8 cellular contexts compared by ENCODE assay signal in genomic region chr13:110907951-110908898, GRCh38. TPM values are rescaled to one million over a fixed set of nuclear protein-coding genes. Genes with fewer than 3 reads are reported as not detected.
DNase-seq lines count a peak whose midpoint lies in the region; ATAC-seq and TF ChIP-seq lines count a peak whose summit lies in the region.

No MANE protein-coding gene starts in this region.

- H3K4me3 ChIP-seq in SK-N-SH (ENCODE audit: low read depth in 2 of 2, low read length in 1 of 2), result no peak overlapping the region

- no peak overlapping the region for H3K4me2 ChIP-seq in SK-N-SH

- DNase-seq in ELR (ENCODE audit: low read depth), result peak; percentile 85
- peak; percentile 73 for DNase-seq in NCI-H2029 treated with DMSO at 0.1 percent for 48 hours (lab: John Stamatoyannopoulos, UW)
- no peak for DNase-seq in effector memory CD8-positive, alpha-beta T cell
- no peak for DNase-seq in naive B cell
- DNase-seq in SK-N-SH, result no peak
- no peak for DNase-seq in Kasumi-1 (lab: John Stamatoyannopoulos, UW)
- no peak for DNase-seq in activated naive CD8-positive, alpha-beta T cell treated with anti-CD3 and anti-CD28 coated beads for 36 hours

- no peaks in the 10 kb centered on the region for H3K27me3 ChIP-seq in SK-N-SH (ENCODE audit: insufficient read depth)

- no peak for TF ChIP-seq EP300 in SK-N-SH (IDR thresholded peaks at IDR 0.05; ENCODE audit: borderline replicate concordance in 1 of 2, low read depth in 1 of 2, low read length in 1 of 2)

- H3K4me3 Mint-ChIP-seq in effector memory CD8-positive, alpha-beta T cell, result peak overlapping the region in 1 of 2 donors; percentile 18
- H3K4me3 Mint-ChIP-seq in naive B cell, result peak overlapping the region in 2 of 8 donors; percentile 66 to 68
- no peak overlapping the region for H3K4me3 Mint-ChIP-seq in activated naive CD8-positive, alpha-beta T cell treated with anti-CD3 and anti-CD28 coated beads for 36 hours

- H3K9ac ChIP-seq in SK-N-SH, result no peak overlapping the region

- TF ChIP-seq RAD21 in SK-N-SH (IDR thresholded peaks at IDR 0.05; ENCODE audit: low read length), result no peak

- TF ChIP-seq CTCF in SK-N-SH (IDR thresholded peaks at IDR 0.05), result no peak

- H3K36me3 ChIP-seq in SK-N-SH (replicated peaks in 1 of 2; ENCODE audit: control insufficient read depth in 1 of 2, insufficient read depth in 2 of 2, low read length in 1 of 2), result peaks cover 59 to 69% of the 10 kb centered on the region in 2 experiments

- no peaks in the 10 kb centered on the region for H3K9me2 ChIP-seq in SK-N-SH

- peaks cover 97% of the 10 kb centered on the region for H3K79me2 ChIP-seq in SK-N-SH (ENCODE audit: insufficient read depth)

- no peaks in the 10 kb centered on the region for H3K9me3 Mint-ChIP-seq in effector memory CD8-positive, alpha-beta T cell
- H3K9me3 Mint-ChIP-seq in naive B cell, result no peaks in the 10 kb centered on the region
- H3K9me3 Mint-ChIP-seq in activated naive CD8-positive, alpha-beta T cell treated with anti-CD3 and anti-CD28 coated beads for 36 hours, result no peaks in the 10 kb centered on the region

- no peaks in the 10 kb centered on the region for H3K9me3 ChIP-seq in SK-N-SH

- POLR2A ChIA-PET in SK-N-SH (lab: Yijun Ruan, JAX), result no interaction called here

- no peak overlapping the region for H2AFZ ChIP-seq in SK-N-SH (ENCODE audit: low read depth)

- peaks cover 50 to 70% of the 10 kb centered on the region in 2 donors for H3K4me1 Mint-ChIP-seq in effector memory CD8-positive, alpha-beta T cell (ENCODE audit: low read depth in 2 of 2)
- peaks cover 53 to 64% (median 61%) of the 10 kb centered on the region in 3 donors for H3K4me1 Mint-ChIP-seq in naive B cell
- H3K4me1 Mint-ChIP-seq in activated naive CD8-positive, alpha-beta T cell treated with anti-CD3 and anti-CD28 coated beads for 36 hours, result peaks cover 59% of the 10 kb centered on the region

- CTCF ChIA-PET in SK-N-SH (lab: Yijun Ruan, JAX), result interaction anchor here (1.0 kb wide), 1 partner anchor 452 kb away, joined by 3 read pairs; no protein-coding TSS in a partner anchor

- peaks cover 5% of the 10 kb centered on the region for H3F3A ChIP-seq in SK-N-SH (replicated peaks; ENCODE audit: insufficient read depth)

- peak overlapping the region; percentile 60 to 78 for H3K27ac Mint-ChIP-seq in effector memory CD8-positive, alpha-beta T cell
- peak overlapping the region; percentile 16 to 69 (median 51) for H3K27ac Mint-ChIP-seq in naive B cell
- no peak overlapping the region for H3K27ac Mint-ChIP-seq in activated naive CD8-positive, alpha-beta T cell treated with anti-CD3 and anti-CD28 coated beads for 36 hours

- peaks cover 88% of the 10 kb centered on the region for H4K20me1 ChIP-seq in SK-N-SH (ENCODE audit: insufficient read depth)

- H3K27ac ChIP-seq in SK-N-SH (ENCODE audit: low read depth in 2 of 2, low read length in 1 of 2), result peak overlapping the region in 1 of 2 experiments; percentile 22; a peak in 1 of 4 replicates

- 78% methylated on average over 9 of the region's 9 CpGs for whole genome bisulfite sequencing in SK-N-SH (ENCODE audit: low lambda C conversion rate)

- H3K27me3 Mint-ChIP-seq in effector memory CD8-positive, alpha-beta T cell, result no peaks in the 10 kb centered on the region
- H3K27me3 Mint-ChIP-seq in naive B cell, result no peaks in the 10 kb centered on the region
- H3K27me3 Mint-ChIP-seq in activated naive CD8-positive, alpha-beta T cell treated with anti-CD3 and anti-CD28 coated beads for 36 hours, result no peaks in the 10 kb centered on the region

- ATAC-seq in effector memory CD8-positive, alpha-beta T cell (replicated peaks), result no peak
- ATAC-seq in naive B cell (ENCODE audit: low read depth in 2 of 2) (no peak), HG02588 (IDR thresholded peaks at IDR 0.05; ENCODE audit: unreplicated experiment) (no peak)

- peaks cover 19 to 25% of the 10 kb centered on the region in 2 experiments; a peak in 3 of 4 replicates for H3K4me1 ChIP-seq in SK-N-SH (ENCODE audit: control insufficient read depth in 1 of 2, insufficient read depth in 2 of 2, low read depth in 1 of 2, low read length in 1 of 2)

- peaks cover 40% of the 10 kb centered on the region for H3K36me3 Mint-ChIP-seq in effector memory CD8-positive, alpha-beta T cell (ENCODE audit: insufficient read depth)
- H3K36me3 Mint-ChIP-seq in naive B cell, result peaks cover 0 to 13% of the 10 kb centered on the region in 2 donors
- H3K36me3 Mint-ChIP-seq in activated naive CD8-positive, alpha-beta T cell treated with anti-CD3 and anti-CD28 coated beads for 36 hours, result peaks cover 41% of the 10 kb centered on the region

TF ChIP-seq in SK-N-SH, 30 proteins besides CTCF, POLR2A, EP300 and RAD21:
- TF ChIP-seq TEAD4 (IDR thresholded peaks at IDR 0.05; ENCODE audit: borderline replicate concordance, insufficient read depth) (no peak), EZH2phosphoT487 (IDR thresholded peaks at IDR 0.05; ENCODE audit: borderline replicate concordance, low read depth) (no peak), RCOR1 (IDR thresholded peaks at IDR 0.05; ENCODE audit: low read length) (no peak), MAX (IDR thresholded peaks at IDR 0.05; ENCODE audit: low read depth) (no peak), USF1 (IDR thresholded peaks at IDR 0.05; ENCODE audit: borderline replicate concordance, low read depth) (no peak), IRF3 (IDR thresholded peaks at IDR 0.05; ENCODE audit: low read depth, low read length) (no peak), USF2 (IDR thresholded peaks at IDR 0.05; ENCODE audit: borderline replicate concordance, low read depth, low read length) (no peak), PBX3 (IDR thresholded peaks at IDR 0.05) (no peak), CHD2 (IDR thresholded peaks at IDR 0.05; ENCODE audit: low read length, partially characterized antibody) (no peak), ZBTB33 (IDR thresholded peaks at IDR 0.05; ENCODE audit: borderline replicate concordance, low read depth) (no peak), RXRA (IDR thresholded peaks at IDR 0.05; ENCODE audit: borderline replicate concordance, low read depth) (no peak), TCF12 (IDR thresholded peaks at IDR 0.05) (no peak), FOSL2 (IDR thresholded peaks at IDR 0.05; ENCODE audit: borderline replicate concordance, low read depth) (no peak), SIN3A (IDR thresholded peaks at IDR 0.05; ENCODE audit: borderline replicate concordance, low read depth, low read length) (no peak)

RNA-seq across cellular contexts. Expression of gene ANKRD10, which starts 6.6 kb away (rescaled TPM):
- polyA plus RNA-seq in naive B cell (ENCODE audit: low read depth in 6 of 6) (100 to 1,000 TPM in 4 of 6 donors, 10 to 100 TPM in 2; 85.0 to 127 (median 111) TPM), SK-N-SH (2012; rRNA removed) (53.2 and 77.8 TPM in 2 replicates)
- 20.7 and 22.2 TPM in 2 replicates for polyA plus RNA-seq in SK-N-SH (2012; cell fraction: cytosol; rRNA removed)
- polyA plus RNA-seq in SK-N-SH (2012; cell fraction: nucleus; rRNA removed), result 274 and 444 TPM in 2 replicates
- total RNA-seq in activated naive CD8-positive, alpha-beta T cell treated with anti-CD3 and anti-CD28 coated beads for 36 hours, result 10 to 100 TPM; 48.3 to 54.9 TPM

Comparison
In these comparisons a context has a peak if more than half of its experiments do, and no peak if none do; other contexts are left out.
1. DNase-seq: peak in ELR (single experiment) and NCI-H2029 treated with DMSO at 0.1 percent for 48 hours (single experiment); none in effector memory CD8-positive, alpha-beta T cell (0 of 3), naive B cell (single experiment), SK-N-SH (single experiment), Kasumi-1 (0 of 2) and activated naive CD8-positive, alpha-beta T cell treated with anti-CD3 and anti-CD28 coated beads for 36 hours (single experiment).